ENCODE assay signal across 8 cellular contexts in genomic region chr6:31272431-31272830, GRCh38. TPM values are rescaled to one million over a fixed set of nuclear protein-coding genes. Genes with fewer than 3 reads are reported as not detected.
DNase-seq lines count a peak whose midpoint lies in the region; FAIRE-seq and TF ChIP-seq lines count a peak whose summit lies in the region.

No MANE protein-coding gene starts in this region.

- H3K9me3 ChIP-seq in SK-N-MC (ENCODE audit: low read depth, low read length) = no peaks in the 10 kb centered on the region

- DNase-seq in activated naive CD4-positive, alpha-beta T cell treated with anti-CD3 and anti-CD28 coated beads for 36 hours = no peak
- no peak for DNase-seq in activated naive CD4-positive, alpha-beta T cell (lab: John Stamatoyannopoulos, UW)
- no peak for DNase-seq in SK-N-MC (ENCODE audit: low read depth, low spot score)
- no peak for DNase-seq in fibroblast of mammary gland (ENCODE audit: low read depth)
- no peak for DNase-seq in osteocyte (ENCODE audit: extremely low spot score, unreplicated experiment)
- no peak for DNase-seq in NCI-H2227 (lab: John Stamatoyannopoulos, UW; ENCODE audit: unreplicated experiment)
- no peak for DNase-seq in hippocampal formation (lab: John Stamatoyannopoulos, UW)
- no peak for DNase-seq in H54 (ENCODE audit: insufficient read length, low spot score)

- peak overlapping the region; percentile 100 for H3K27ac Mint-ChIP-seq in activated naive CD4-positive, alpha-beta T cell treated with anti-CD3 and anti-CD28 coated beads for 36 hours
- H3K27ac Mint-ChIP-seq in osteocyte (ENCODE audit: unreplicated experiment) = peak overlapping the region; percentile 81

- H3K36me3 ChIP-seq in SK-N-MC (ENCODE audit: insufficient read depth, low read length) = no peaks in the 10 kb centered on the region

- intact Hi-C loops in activated naive CD4-positive, alpha-beta T cell treated with anti-CD3 and anti-CD28 coated beads for 36 hours (cut with micrococcal nuclease) = loop anchor here (1.0 to 2.0 kb wide), 4 partner anchors 69 to 114 kb away; partner anchors contain the start of genes HLA-B and TCF19

- CTCF ChIA-PET in activated naive CD4-positive, alpha-beta T cell treated with anti-CD3 and anti-CD28 coated beads for 36 hours (lab: Charles Lee) = interaction anchor here (0.6 to 1.0 kb wide), 2 partner anchors 75 to 77 kb away, joined by 3 to 4 read pairs; no protein-coding TSS in a partner anchor

- H3K4me3 ChIP-seq in SK-N-MC (peak overlapping the region; percentile 94), fibroblast of mammary gland (ENCODE audit: control insufficient read depth, low read depth, low read length) (peak overlapping the region; percentile 57)

- no peak for FAIRE-seq in H54 (lab: Jason Lieb, UNC)

- H3K4me1 Mint-ChIP-seq in activated naive CD4-positive, alpha-beta T cell treated with anti-CD3 and anti-CD28 coated beads for 36 hours (ENCODE audit: low read depth) = peaks cover 46% of the 10 kb centered on the region
- peaks cover 20% of the 10 kb centered on the region for H3K4me1 Mint-ChIP-seq in osteocyte (ENCODE audit: unreplicated experiment)

- H3K4me3 Mint-ChIP-seq in activated naive CD4-positive, alpha-beta T cell treated with anti-CD3 and anti-CD28 coated beads for 36 hours = peak overlapping the region; percentile 98
- H3K4me3 Mint-ChIP-seq in osteocyte (ENCODE audit: unreplicated experiment) = peak overlapping the region; percentile 76

- peaks cover 4% of the 10 kb centered on the region for H3K27me3 Mint-ChIP-seq in activated naive CD4-positive, alpha-beta T cell treated with anti-CD3 and anti-CD28 coated beads for 36 hours (ENCODE audit: low read depth)
- H3K27me3 Mint-ChIP-seq in osteocyte (ENCODE audit: unreplicated experiment) = peaks cover 44% of the 10 kb centered on the region

- H3K36me3 Mint-ChIP-seq in activated naive CD4-positive, alpha-beta T cell treated with anti-CD3 and anti-CD28 coated beads for 36 hours (ENCODE audit: low read depth) = peaks cover 42% of the 10 kb centered on the region
- H3K36me3 Mint-ChIP-seq in osteocyte (ENCODE audit: unreplicated experiment) = peaks cover 21% of the 10 kb centered on the region

- no peak overlapping the region for H3K9ac ChIP-seq in SK-N-MC (ENCODE audit: insufficient read length)

- TF ChIP-seq POLR2A in H54 (IDR thresholded peaks at IDR 0.05; ENCODE audit: low read depth, low read length) = no peak

- TF ChIP-seq CTCF in fibroblast of mammary gland (conservative IDR thresholded peaks at IDR 0.05; ENCODE audit: control insufficient read depth, insufficient read depth, low read depth, low read length) (no peak), osteocyte (IDR thresholded peaks at IDR 0.05) (no peak)

- H3K9me3 Mint-ChIP-seq in activated naive CD4-positive, alpha-beta T cell treated with anti-CD3 and anti-CD28 coated beads for 36 hours = no peaks in the 10 kb centered on the region
- no peaks in the 10 kb centered on the region for H3K9me3 Mint-ChIP-seq in osteocyte (ENCODE audit: unreplicated experiment)

- no peak overlapping the region for H3K27ac ChIP-seq in SK-N-MC

RNA-seq across cellular contexts. Expression of gene HLA-C, which starts 0.5 kb away (rescaled TPM):
- total RNA-seq in activated naive CD4-positive, alpha-beta T cell treated with anti-CD3 and anti-CD28 coated beads for 36 hours = 1,000 to 10,000 TPM; 1,018 to 1,049 TPM
- total RNA-seq in osteocyte = 408 and 450 TPM in 2 replicates
